1 cellular context compared by ENCODE assay signal in the genomic region with DNA sequence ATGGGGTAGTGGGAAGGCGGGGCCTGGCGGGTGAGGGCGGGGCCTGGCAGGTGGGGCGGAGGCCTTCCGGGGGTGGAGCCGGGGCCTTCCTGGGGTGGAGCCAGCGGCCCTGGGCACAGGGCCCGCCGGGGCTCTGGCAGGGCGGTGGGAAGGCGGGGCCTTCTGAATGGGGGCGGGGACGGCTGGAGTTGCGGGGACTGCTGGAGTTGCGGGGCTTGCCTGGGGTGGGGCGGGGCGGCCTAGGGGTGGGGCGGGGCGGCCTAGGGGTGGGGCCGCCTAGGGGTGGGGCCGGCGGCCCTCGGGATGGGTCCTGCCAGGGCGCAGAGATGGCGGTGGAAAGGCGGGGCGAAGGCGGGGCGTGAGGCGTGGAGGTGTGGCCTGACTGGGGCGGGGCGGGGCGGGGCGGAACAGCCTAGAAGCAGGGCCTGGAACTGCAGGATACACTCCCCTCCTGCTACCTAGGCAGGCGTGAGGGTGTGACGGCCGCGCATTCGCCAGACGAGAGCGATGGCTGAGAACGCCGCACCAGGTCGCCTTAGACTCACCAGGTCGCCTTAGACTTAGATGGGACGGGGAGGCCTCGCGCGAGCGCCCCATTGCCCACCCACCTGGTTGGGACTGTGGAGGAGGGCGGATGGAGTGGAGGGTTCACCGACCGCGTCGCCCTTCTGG.
TF ChIP-seq lines count a peak whose summit lies in the region.

No MANE protein-coding gene starts in this region.

TF ChIP-seq in HEK293, 187 proteins besides CTCF, POLR2A, EP300 and RAD21 (continued from another document):
- TF ChIP-seq ZFP41 (tag by site-specific recombination; IDR thresholded peaks at IDR 0.05; ENCODE audit: borderline replicate concordance) (no peak), ZNF654 (tag by site-specific recombination; IDR thresholded peaks at IDR 0.05; ENCODE audit: low read depth) (no peak), ZIC2 (tag by site-specific recombination; IDR thresholded peaks at IDR 0.05) (no peak), ZNF530 (tag by site-specific recombination; IDR thresholded peaks at IDR 0.05; ENCODE audit: low read depth) (no peak), ZNF341 (tag by site-specific recombination; IDR thresholded peaks at IDR 0.05; ENCODE audit: low read depth) (peak; percentile 32; the same call in 1 of the 2 replicates), ZFP37 (tag by site-specific recombination; IDR thresholded peaks at IDR 0.05) (no peak), ZNF777 (tag by site-specific recombination; IDR thresholded peaks at IDR 0.05; ENCODE audit: borderline replicate concordance) (no peak), HOXC10 (CRISPR knock-in tag; IDR thresholded peaks at IDR 0.05) (no peak), KLF1 (tag by site-specific recombination; IDR thresholded peaks at IDR 0.05) (peak; percentile 93), ZNF48 (tag by site-specific recombination; IDR thresholded peaks at IDR 0.05) (no peak)
- TF ChIP-seq, protein P1, sequence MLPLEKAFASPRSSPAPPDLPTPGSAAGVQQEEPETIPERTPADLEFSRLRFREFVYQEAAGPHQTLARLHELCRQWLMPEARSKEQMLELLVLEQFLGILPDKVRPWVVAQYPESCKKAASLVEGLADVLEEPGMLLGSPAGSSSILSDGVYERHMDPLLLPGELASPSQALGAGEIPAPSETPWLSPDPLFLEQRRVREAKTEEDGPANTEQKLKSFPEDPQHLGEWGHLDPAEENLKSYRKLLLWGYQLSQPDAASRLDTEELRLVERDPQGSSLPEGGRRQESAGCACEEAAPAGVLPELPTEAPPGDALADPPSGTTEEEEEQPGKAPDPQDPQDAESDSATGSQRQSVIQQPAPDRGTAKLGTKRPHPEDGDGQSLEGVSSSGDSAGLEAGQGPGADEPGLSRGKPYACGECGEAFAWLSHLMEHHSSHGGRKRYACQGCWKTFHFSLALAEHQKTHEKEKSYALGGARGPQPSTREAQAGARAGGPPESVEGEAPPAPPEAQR (tag by site-specific recombination; IDR thresholded peaks at IDR 0.05): no peak
- TF ChIP-seq, protein P2, sequence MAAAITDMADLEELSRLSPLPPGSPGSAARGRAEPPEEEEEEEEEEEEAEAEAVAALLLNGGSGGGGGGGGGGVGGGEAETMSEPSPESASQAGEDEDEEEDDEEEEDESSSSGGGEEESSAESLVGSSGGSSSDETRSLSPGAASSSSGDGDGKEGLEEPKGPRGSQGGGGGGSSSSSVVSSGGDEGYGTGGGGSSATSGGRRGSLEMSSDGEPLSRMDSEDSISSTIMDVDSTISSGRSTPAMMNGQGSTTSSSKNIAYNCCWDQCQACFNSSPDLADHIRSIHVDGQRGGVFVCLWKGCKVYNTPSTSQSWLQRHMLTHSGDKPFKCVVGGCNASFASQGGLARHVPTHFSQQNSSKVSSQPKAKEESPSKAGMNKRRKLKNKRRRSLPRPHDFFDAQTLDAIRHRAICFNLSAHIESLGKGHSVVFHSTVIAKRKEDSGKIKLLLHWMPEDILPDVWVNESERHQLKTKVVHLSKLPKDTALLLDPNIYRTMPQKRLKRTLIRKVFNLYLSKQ (tag by site-specific recombination; IDR thresholded peaks at IDR 0.05; ENCODE audit: borderline replicate concordance): no peak
- TF ChIP-seq, protein P3, sequence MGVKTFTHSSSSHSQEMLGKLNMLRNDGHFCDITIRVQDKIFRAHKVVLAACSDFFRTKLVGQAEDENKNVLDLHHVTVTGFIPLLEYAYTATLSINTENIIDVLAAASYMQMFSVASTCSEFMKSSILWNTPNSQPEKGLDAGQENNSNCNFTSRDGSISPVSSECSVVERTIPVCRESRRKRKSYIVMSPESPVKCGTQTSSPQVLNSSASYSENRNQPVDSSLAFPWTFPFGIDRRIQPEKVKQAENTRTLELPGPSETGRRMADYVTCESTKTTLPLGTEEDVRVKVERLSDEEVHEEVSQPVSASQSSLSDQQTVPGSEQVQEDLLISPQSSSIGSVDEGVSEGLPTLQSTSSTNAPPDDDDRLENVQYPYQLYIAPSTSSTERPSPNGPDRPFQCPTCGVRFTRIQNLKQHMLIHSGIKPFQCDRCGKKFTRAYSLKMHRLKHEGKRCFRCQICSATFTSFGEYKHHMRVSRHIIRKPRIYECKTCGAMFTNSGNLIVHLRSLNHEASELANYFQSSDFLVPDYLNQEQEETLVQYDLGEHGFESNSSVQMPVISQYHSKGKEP (tag by site-specific recombination; IDR thresholded peaks at IDR 0.05): no peak
